In the genomic region with DNA sequence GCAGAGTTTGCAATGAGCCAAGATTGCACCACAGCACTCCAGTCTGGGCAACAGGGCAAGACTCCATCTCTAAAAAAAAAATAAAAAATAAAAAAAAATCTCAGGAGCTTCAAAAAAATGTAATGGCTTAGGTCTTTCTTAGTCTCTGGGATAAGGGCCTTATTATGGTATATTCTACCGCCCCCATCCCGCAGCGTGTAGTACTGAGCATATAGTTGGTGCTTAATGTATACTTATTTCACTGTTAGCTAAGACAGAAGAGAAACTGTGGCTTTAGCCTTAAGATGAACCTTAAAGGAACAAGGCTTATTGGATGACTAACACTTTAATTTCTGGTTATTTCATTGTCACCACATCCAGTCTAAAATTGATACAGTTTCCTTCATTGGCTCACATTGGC, we compare ENCODE assay signal across 1 cellular context.
TF ChIP-seq lines count a peak whose summit lies in the region.

No MANE protein-coding gene starts in this region.

TF ChIP-seq in IMR-90, 13 proteins besides CTCF, POLR2A, EP300 and RAD21:
- TF ChIP-seq BHLHE40 (IDR thresholded peaks at IDR 0.05; ENCODE audit: low read depth, low read length) (no peak), CEBPB (IDR thresholded peaks at IDR 0.05; ENCODE audit: low read depth, low read length) (no peak), NFE2L2 (IDR thresholded peaks at IDR 0.05; ENCODE audit: low read depth, low read length) (no peak), CHD1 (IDR thresholded peaks at IDR 0.05; ENCODE audit: low read depth, low read length) (no peak), RFX5 (IDR thresholded peaks at IDR 0.05; ENCODE audit: low read depth, low read length) (no peak), RCOR1 (IDR thresholded peaks at IDR 0.05; ENCODE audit: insufficient replicate concordance, low read length) (no peak), SMC3 (IDR thresholded peaks at IDR 0.05; ENCODE audit: low read depth, low read length) (no peak)
- TF ChIP-seq, protein P1, sequence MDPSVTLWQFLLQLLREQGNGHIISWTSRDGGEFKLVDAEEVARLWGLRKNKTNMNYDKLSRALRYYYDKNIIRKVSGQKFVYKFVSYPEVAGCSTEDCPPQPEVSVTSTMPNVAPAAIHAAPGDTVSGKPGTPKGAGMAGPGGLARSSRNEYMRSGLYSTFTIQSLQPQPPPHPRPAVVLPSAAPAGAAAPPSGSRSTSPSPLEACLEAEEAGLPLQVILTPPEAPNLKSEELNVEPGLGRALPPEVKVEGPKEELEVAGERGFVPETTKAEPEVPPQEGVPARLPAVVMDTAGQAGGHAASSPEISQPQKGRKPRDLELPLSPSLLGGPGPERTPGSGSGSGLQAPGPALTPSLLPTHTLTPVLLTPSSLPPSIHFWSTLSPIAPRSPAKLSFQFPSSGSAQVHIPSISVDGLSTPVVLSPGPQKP (IDR thresholded peaks at IDR 0.05; ENCODE audit: borderline replicate concordance, low read depth, low read length) = no peak
TF ChIP-seq in IMR-90: peak in this region for 0.
